Comparison of ENCODE assay signal across 20 cellular contexts in the genomic region with DNA sequence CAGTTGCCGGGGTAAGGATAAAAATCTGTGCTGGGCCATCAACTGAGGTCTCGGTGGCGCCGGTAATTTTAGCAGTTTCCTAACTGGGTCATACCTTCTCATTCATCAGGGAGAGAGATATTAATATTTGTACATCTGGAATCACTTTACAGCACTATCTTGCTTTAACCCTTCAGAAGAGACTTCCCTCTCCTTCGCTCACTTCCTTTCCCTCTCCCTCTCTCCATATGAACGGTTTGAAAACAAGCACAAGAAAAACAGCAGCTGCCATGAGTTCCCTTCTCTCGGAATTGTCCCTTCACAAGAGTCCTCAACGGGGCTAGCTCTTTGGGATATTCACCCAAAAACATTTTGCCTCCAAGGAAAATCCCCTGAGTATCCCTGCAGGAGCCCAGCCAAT.
DNase-seq lines count a peak whose midpoint lies in the region; TF ChIP-seq lines count a peak whose summit lies in the region.
"Had no signal": no experiment of that assay in that cellular context is flagged by ENCODE, and none has a peak within 500 bp of the region (broad histone marks: within the 10 kb centered on the region; RNA-seq: fewer than 3 reads in every experiment).

No MANE protein-coding gene starts in this region.

- peaks cover 26% of the 10 kb centered on the region for H3K4me1 Mint-ChIP-seq in mesothelial cell of epicardium
- H3K4me1 Mint-ChIP-seq: CD14-positive monocyte; CD4-positive, alpha-beta memory T cell; CD4-positive, CD25-positive, alpha-beta regulatory T cell; CD8-positive, alpha-beta memory T cell had no signal

- no peak overlapping the region for H3K4me3 Mint-ChIP-seq in mesothelial cell of epicardium
- H3K4me3 Mint-ChIP-seq: CD14-positive monocyte; CD4-positive, alpha-beta memory T cell; CD4-positive, CD25-positive, alpha-beta regulatory T cell; CD8-positive, alpha-beta memory T cell had no signal

- H3K9me3 Mint-ChIP-seq in mesothelial cell of epicardium: peaks cover 4% of the 10 kb centered on the region
- H3K9me3 Mint-ChIP-seq: CD8-positive, alpha-beta memory T cell had no signal

- no peak for TF ChIP-seq CTCF in mesothelial cell of epicardium (IDR thresholded peaks at IDR 0.05; ENCODE audit: unreplicated experiment)

- no peaks in the 10 kb centered on the region for H3K36me3 Mint-ChIP-seq in mesothelial cell of epicardium
- H3K36me3 Mint-ChIP-seq: CD14-positive monocyte; CD4-positive, alpha-beta memory T cell; CD4-positive, CD25-positive, alpha-beta regulatory T cell; CD8-positive, alpha-beta memory T cell had no signal

- H3K27ac Mint-ChIP-seq in mesothelial cell of epicardium: peak overlapping the region; percentile 14
- H3K27ac Mint-ChIP-seq: CD14-positive monocyte; CD4-positive, alpha-beta memory T cell; CD4-positive, CD25-positive, alpha-beta regulatory T cell; CD8-positive, alpha-beta memory T cell had no signal

- DNase-seq in mesothelial cell of epicardium (ENCODE audit: low spot score in 2 of 2, unreplicated experiment in 2 of 2) (no peak), superior temporal gyrus (ENCODE audit: extremely low spot score) (no peak), KG1 (lab: John Stamatoyannopoulos, UW) (no peak), activated T-cell treated with anti-CD3 and anti-CD28 coated beads for 4 hours (no peak)
- DNase-seq: 8988T; ACHN; BE2C; C1 segment of cervical spinal cord; CD4-positive, alpha-beta memory T cell; CD4-positive, CD25-positive, alpha-beta regulatory T cell; CD8-positive, alpha-beta memory T cell; COR-L47; DMS 273 treated with DMSO at 0.1 percent for 48 hours; DMS153; DMS53; DMS79; DND-41; GF-D8 had no signal

- peaks cover 12% of the 10 kb centered on the region for H3K27me3 Mint-ChIP-seq in mesothelial cell of epicardium (ENCODE audit: low read depth)

TF ChIP-seq in PFSK-1, 5 proteins besides CTCF, POLR2A, EP300 and RAD21:
- TF ChIP-seq POLR2AphosphoS5 (IDR thresholded peaks at IDR 0.05; ENCODE audit: low read depth, low read length) (peak; percentile 61), FOXP2 (optimal IDR thresholded peaks at IDR 0.05; ENCODE audit: borderline replicate concordance, extremely low read depth, extremely low read length, insufficient read depth) (no peak), SIN3A (IDR thresholded peaks at IDR 0.05; ENCODE audit: borderline replicate concordance, insufficient read depth, low read length) (no peak; the same call in 1 of the 2 replicates), TAF1 (IDR thresholded peaks at IDR 0.05; ENCODE audit: borderline replicate concordance, insufficient read depth, low read length) (peak; percentile 71; the same call in 1 of the 2 replicates)
- TF ChIP-seq, protein P1, sequence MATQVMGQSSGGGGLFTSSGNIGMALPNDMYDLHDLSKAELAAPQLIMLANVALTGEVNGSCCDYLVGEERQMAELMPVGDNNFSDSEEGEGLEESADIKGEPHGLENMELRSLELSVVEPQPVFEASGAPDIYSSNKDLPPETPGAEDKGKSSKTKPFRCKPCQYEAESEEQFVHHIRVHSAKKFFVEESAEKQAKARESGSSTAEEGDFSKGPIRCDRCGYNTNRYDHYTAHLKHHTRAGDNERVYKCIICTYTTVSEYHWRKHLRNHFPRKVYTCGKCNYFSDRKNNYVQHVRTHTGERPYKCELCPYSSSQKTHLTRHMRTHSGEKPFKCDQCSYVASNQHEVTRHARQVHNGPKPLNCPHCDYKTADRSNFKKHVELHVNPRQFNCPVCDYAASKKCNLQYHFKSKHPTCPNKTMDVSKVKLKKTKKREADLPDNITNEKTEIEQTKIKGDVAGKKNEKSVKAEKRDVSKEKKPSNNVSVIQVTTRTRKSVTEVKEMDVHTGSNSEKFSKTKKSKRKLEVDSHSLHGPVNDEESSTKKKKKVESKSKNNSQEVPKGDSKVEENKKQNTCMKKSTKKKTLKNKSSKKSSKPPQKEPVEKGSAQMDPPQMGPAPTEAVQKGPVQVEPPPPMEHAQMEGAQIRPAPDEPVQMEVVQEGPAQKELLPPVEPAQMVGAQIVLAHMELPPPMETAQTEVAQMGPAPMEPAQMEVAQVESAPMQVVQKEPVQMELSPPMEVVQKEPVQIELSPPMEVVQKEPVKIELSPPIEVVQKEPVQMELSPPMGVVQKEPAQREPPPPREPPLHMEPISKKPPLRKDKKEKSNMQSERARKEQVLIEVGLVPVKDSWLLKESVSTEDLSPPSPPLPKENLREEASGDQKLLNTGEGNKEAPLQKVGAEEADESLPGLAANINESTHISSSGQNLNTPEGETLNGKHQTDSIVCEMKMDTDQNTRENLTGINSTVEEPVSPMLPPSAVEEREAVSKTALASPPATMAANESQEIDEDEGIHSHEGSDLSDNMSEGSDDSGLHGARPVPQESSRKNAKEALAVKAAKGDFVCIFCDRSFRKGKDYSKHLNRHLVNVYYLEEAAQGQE (IDR thresholded peaks at IDR 0.05; ENCODE audit: insufficient read depth in 1 of 2, low read depth in 2 of 2, low read length in 2 of 2): no peak
